Comparison of ENCODE assay signal across 24 cellular contexts in the genomic region with DNA sequence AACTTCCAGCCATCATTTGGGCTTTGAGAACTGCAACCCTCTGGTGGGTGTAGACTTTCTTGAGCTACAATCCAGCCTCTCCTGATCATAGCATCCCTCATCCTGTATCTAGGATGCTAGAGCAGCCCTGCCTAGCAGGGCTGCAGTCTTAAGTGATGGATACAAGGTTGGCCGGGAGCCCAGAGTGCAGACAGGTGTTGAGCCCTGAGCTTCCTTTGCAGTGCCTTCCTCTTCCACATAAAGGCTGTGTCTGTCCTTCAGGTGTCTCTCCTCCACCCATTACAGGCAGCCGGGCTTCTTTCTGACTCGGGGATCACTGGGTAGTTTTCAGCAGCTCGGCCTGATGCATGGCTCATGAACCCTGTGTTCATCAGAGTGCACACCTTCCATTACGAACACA.
"Had no signal": no experiment of that assay in that cellular context is flagged by ENCODE, and none has a peak within 500 bp of the region (broad histone marks: within the 10 kb centered on the region; RNA-seq: fewer than 3 reads in every experiment).

No MANE protein-coding gene starts in this region.

- H3K27ac ChIP-seq: ascending aorta, cardiac muscle cell, gastrocnemius medialis, left lung, spleen, tibial nerve had no signal

- H3K36me3 ChIP-seq: ascending aorta, cardiac muscle cell, gastrocnemius medialis, left lung, spleen, tibial nerve had no signal

- H3K4me3 ChIP-seq: ascending aorta, cardiac muscle cell, gastrocnemius medialis, left lung, mucosa of descending colon, spleen, tibial nerve had no signal

- ATAC-seq: effector memory CD8-positive, alpha-beta T cell; gastrocnemius medialis; left lung; mucosa of descending colon; natural killer cell treated with Interleukin-12 subunit alpha and Interleukin-12 subunit beta and Interleukin-15 and Interleukin-18, amount 100 ng/mL, for 72 hours; right cardiac atrium; WTC11 had no signal

- H3K4me1 ChIP-seq: ascending aorta, gastrocnemius medialis, left lung, spleen had no signal

- H3K9me3 ChIP-seq: ascending aorta, gastrocnemius medialis, left lung, mucosa of descending colon, spleen, tibial nerve had no signal

- H3K27me3 ChIP-seq: ascending aorta, cardiac muscle cell had no signal

- DNase-seq: activated CD4-positive, alpha-beta memory T cell treated with anti-CD3 and anti-CD28 coated beads, Interleukin-2, amount 10 ng/mL, durations not matched to agents 7 days and 5 days; activated CD4-positive, alpha-beta T cell treated with anti-CD3 and anti-CD28 coated beads for 1 hour; activated CD4-positive, alpha-beta T cell treated with anti-CD3 and anti-CD28 coated beads, Interleukin-2, amount 10 ng/mL, durations not matched to agents 7 days and 5 days; activated CD8-positive, alpha-beta memory T cell treated with anti-CD3 and anti-CD28 coated beads, Interleukin-2, amount 50 U/mL, for 48 hours; activated gamma-delta T cell; activated naive CD4-positive, alpha-beta T cell treated with anti-CD3 and anti-CD28 coated beads, Interleukin-2, amount 10 ng/mL, durations not matched to agents 7 days and 5 days; activated naive CD8-positive, alpha-beta T cell treated with anti-CD3 and anti-CD28 coated beads, Interleukin-2, amount 10 ng/mL, durations not matched to agents 7 days and 5 days; activated T-cell treated with anti-CD3 and anti-CD28 coated beads, Interleukin-2, amount 50 U/mL, for 24 hours; cortex of kidney; effector memory CD8-positive, alpha-beta T cell; erythroblast; gastrocnemius medialis; glutamatergic neuron; left lung; mucosa of descending colon; posterior cingulate gyrus; right cardiac atrium; spleen; stimulated activated naive CD4-positive, alpha-beta T cell had no signal
